ENCODE assay signal across 1 cellular context in genomic region chr6:35259194-35259945, GRCh38.
A peak's percentile ranks its signal among the peaks of the same experiment; 100 is the strongest.
TF ChIP-seq lines count a peak whose summit lies in the region.

Gene ZNF76 (plus strand): TSS chr6:35259735. CDS start chr6:35281152, 21,417 bp downstream.

TF ChIP-seq in HEK293, 187 proteins besides CTCF, POLR2A, EP300 and RAD21 (continued from another document and continues in another):
- TF ChIP-seq PRDM6 (tag by site-specific recombination; IDR thresholded peaks at IDR 0.05) (0 out of 2 replicates have a peak, but pooled peaks have one; percentile 23), ZNF449 (tag by site-specific recombination; IDR thresholded peaks at IDR 0.05) (peak; percentile 59), HIC1 (tag by site-specific recombination; IDR thresholded peaks at IDR 0.05) (peak; percentile 92), KLF1 (tag by site-specific recombination; IDR thresholded peaks at IDR 0.05) (peak; percentile 80), ZNF18 (tag by site-specific recombination; IDR thresholded peaks at IDR 0.05) (0 out of 2 replicates have a peak, but pooled peaks have one; percentile 26), ZNF704 (tag by site-specific recombination; IDR thresholded peaks at IDR 0.05) (no peak), ZBTB10 (tag by site-specific recombination; IDR thresholded peaks at IDR 0.05) (peak; percentile 91), KLF16 (tag by site-specific recombination; IDR thresholded peaks at IDR 0.05) (no peak; the same call in 1 of the 2 replicates), ZNF10 (tag by site-specific recombination; IDR thresholded peaks at IDR 0.05) (peak; percentile 6; the same call in 1 of the 2 replicates), BCL11B (tag by site-specific recombination; IDR thresholded peaks at IDR 0.05; ENCODE audit: low read depth) (no peak; the same call in 1 of the 2 replicates), HOXA7 (CRISPR knock-in tag; IDR thresholded peaks at IDR 0.05; ENCODE audit: borderline replicate concordance) (no peak), ZNF660 (tag by site-specific recombination; IDR thresholded peaks at IDR 0.05) (peak; percentile 96), ZNF174 (tag by site-specific recombination; IDR thresholded peaks at IDR 0.05) (no peak; the same call in 1 of the 2 replicates), ZNF324 (tag by site-specific recombination; IDR thresholded peaks at IDR 0.05) (peak; percentile 94), OSR2 (tag by site-specific recombination; IDR thresholded peaks at IDR 0.05) (0 out of 2 replicates have a peak, but pooled peaks have one; percentile 19), ZNF677 (tag by site-specific recombination; IDR thresholded peaks at IDR 0.05) (peak; percentile 33; the same call in 1 of the 2 replicates), ZNF214 (tag by site-specific recombination; IDR thresholded peaks at IDR 0.05; ENCODE audit: borderline replicate concordance) (no peak), ZNF366 (tag by site-specific recombination; conservative IDR thresholded peaks at IDR 0.05) (peak; percentile 46; the same call in 1 of the 2 replicates), ZNF133 (tag by site-specific recombination; IDR thresholded peaks at IDR 0.05) (0 out of 2 replicates have a peak, but pooled peaks have one; percentile 10), ZNF184 (tag by site-specific recombination; IDR thresholded peaks at IDR 0.05) (peak; percentile 89), ZNF777 (tag by site-specific recombination; IDR thresholded peaks at IDR 0.05; ENCODE audit: borderline replicate concordance) (no peak), TRIM28 (IDR thresholded peaks at IDR 0.05; ENCODE audit: borderline replicate concordance, low read length) (no peak), ZSCAN18 (tag by site-specific recombination; IDR thresholded peaks at IDR 0.05) (peak; percentile 95), KLF10 (tag by site-specific recombination; IDR thresholded peaks at IDR 0.05) (peak; percentile 95), ZNF843 (tag by site-specific recombination; IDR thresholded peaks at IDR 0.05) (peak; percentile 66; the same call in 1 of the 2 replicates), ZNF16 (tag by site-specific recombination; IDR thresholded peaks at IDR 0.05; ENCODE audit: low read depth) (no peak), SCRT2 (tag by site-specific recombination; IDR thresholded peaks at IDR 0.05) (no peak), GLIS2 (tag by site-specific recombination; IDR thresholded peaks at IDR 0.05) (peak; percentile 95), TCF7L2 (IDR thresholded peaks at IDR 0.05; ENCODE audit: borderline replicate concordance, low read depth, low read length) (no peak), ZNF175 (tag by site-specific recombination; IDR thresholded peaks at IDR 0.05) (no peak), ZNF121 (tag by site-specific recombination; IDR thresholded peaks at IDR 0.05) (0 out of 2 replicates have a peak, but pooled peaks have one; percentile 31), PBX3 (CRISPR knock-in tag; IDR thresholded peaks at IDR 0.05) (peak; percentile 90; the same call in 1 of the 2 replicates), ZFP69B (tag by site-specific recombination; IDR thresholded peaks at IDR 0.05) (peak; percentile 95), ZSCAN30 (tag by site-specific recombination; IDR thresholded peaks at IDR 0.05) (peak; percentile 98), KLF7 (tag by site-specific recombination; IDR thresholded peaks at IDR 0.05; ENCODE audit: borderline replicate concordance) (peak; percentile 92), WT1 (tag by site-specific recombination; IDR thresholded peaks at IDR 0.05) (peak; percentile 76; the same call in 1 of the 2 replicates), PRDM10 (tag by site-specific recombination; IDR thresholded peaks at IDR 0.05) (peak; percentile 73), ZNF148 (tag by site-specific recombination; IDR thresholded peaks at IDR 0.05; ENCODE audit: borderline replicate concordance) (peak; percentile 59; the same call in 1 of the 2 replicates)
